In the genomic region with DNA sequence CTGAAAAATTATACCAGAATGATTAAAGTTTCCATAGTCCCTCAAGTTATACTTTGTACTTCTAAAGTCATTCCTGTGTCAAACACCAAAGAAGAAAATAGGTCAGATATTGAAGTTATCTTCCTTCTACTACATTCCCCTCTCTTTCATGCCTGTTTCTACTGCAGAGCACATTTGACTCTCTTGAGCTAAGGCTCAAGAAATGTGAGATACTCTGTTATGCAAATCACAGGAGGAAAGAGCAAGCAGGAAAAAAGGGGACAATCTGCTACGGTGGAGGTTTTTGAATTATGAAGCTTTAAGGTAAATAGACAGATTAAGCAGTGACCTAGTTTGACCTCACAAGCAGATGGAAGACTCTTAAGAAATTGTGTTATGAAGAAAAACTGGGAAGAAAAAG, we compare ENCODE assay signal across 15 cellular contexts.
DNase-seq lines count a peak whose midpoint lies in the region; ATAC-seq and TF ChIP-seq lines count a peak whose summit lies in the region.
"Had no signal": no experiment of that assay in that cellular context is flagged by ENCODE, and none has a peak within 500 bp of the region (broad histone marks: within the 10 kb centered on the region; RNA-seq: fewer than 3 reads in every experiment).

No MANE protein-coding gene starts in this region.

- no peak overlapping the region for H3K4me3 Mint-ChIP-seq in H9
- H3K4me3 Mint-ChIP-seq: CD14-positive monocyte; CD8-positive, alpha-beta T cell; IgD-negative memory B cell had no signal

- POLR2A ChIA-PET in IMR-90 (lab: Charles Lee; ENCODE audit: unreplicated experiment): no interaction called here

- in situ Hi-C loops in IMR-90 (cut with MboI; ENCODE audit: low sequenced_read_pairs): no loop called here

- no peaks in the 10 kb centered on the region for H3K27me3 Mint-ChIP-seq in H9 (ENCODE audit: low read depth)
- H3K27me3 Mint-ChIP-seq: IgD-negative memory B cell had no signal

- no peaks in the 10 kb centered on the region for H3K27me3 ChIP-seq in H9 (ENCODE audit: insufficient read depth, low read length)
- H3K27me3 ChIP-seq in IMR-90 (ENCODE audit: control insufficient read depth, insufficient read depth, low read length): no peaks in the 10 kb centered on the region
- H3K27me3 ChIP-seq in vagina: no peaks in the 10 kb centered on the region

- H3K4me3 ChIP-seq in IMR-90 (ENCODE audit: insufficient read depth, low read depth, low read length) (no peak overlapping the region), SK-N-MC (no peak overlapping the region), vagina (no peak overlapping the region)
- H3K4me3 ChIP-seq: A549 had no signal

- no peaks in the 10 kb centered on the region for H3K36me3 ChIP-seq in IMR-90 (ENCODE audit: control insufficient read depth, insufficient read depth, low read length)
- no peaks in the 10 kb centered on the region for H3K36me3 ChIP-seq in SK-N-MC (ENCODE audit: insufficient read depth, low read length)
- H3K36me3 ChIP-seq in vagina: no peaks in the 10 kb centered on the region

- no peak overlapping the region for H2AK9ac ChIP-seq in IMR-90 (replicated peaks; ENCODE audit: low read depth, low read length, poor library complexity)

- H3K9ac ChIP-seq in H9 (ENCODE audit: extremely low read depth, insufficient read length, low read length) (no peak overlapping the region), IMR-90 (ENCODE audit: low read depth, low read length) (no peak overlapping the region), SK-N-MC (ENCODE audit: insufficient read length) (peak overlapping the region; percentile 47)

- TF ChIP-seq CTCF in H9 (conservative IDR thresholded peaks at IDR 0.05) (no peak), IMR-90 (conservative IDR thresholded peaks at IDR 0.05; ENCODE audit: low read depth, low read length) (no peak), vagina (IDR thresholded peaks at IDR 0.05) (no peak)

- WGBS in H9 (ENCODE audit: extremely low coverage, insufficient read length, low lambda C conversion rate): no CpG with 5 or more reads among the region's 1 CpG
- WGBS in IMR-90 (ENCODE audit: extremely low coverage in 2 of 2, insufficient read length in 1 of 2), 2 experiments: 33% methylated on average over 1 of the region's 1 CpG; no CpG with 5 or more reads in 1 of the 2 experiments

- H3K18ac ChIP-seq in H9 (ENCODE audit: insufficient read length, low read depth, low read length): no peak overlapping the region
- H3K18ac ChIP-seq in IMR-90 (ENCODE audit: low read depth, low read length): no peak overlapping the region

- H3K4ac ChIP-seq in H9 (ENCODE audit: low read depth, low read length) (no peak overlapping the region), IMR-90 (ENCODE audit: low read depth, low read length) (no peak overlapping the region)

- no peak for ATAC-seq in IMR-90 (ENCODE audit: low read depth)
- no peak for ATAC-seq in HG03460 (IDR thresholded peaks at IDR 0.05; ENCODE audit: unreplicated experiment)
- no peak for ATAC-seq in left lobe of liver
- ATAC-seq: A549; CD8-positive, alpha-beta T cell had no signal

- H4K20me1 ChIP-seq in H9 (ENCODE audit: control insufficient read depth, insufficient read depth, insufficient read length): no peaks in the 10 kb centered on the region
- H4K20me1 ChIP-seq in IMR-90 (ENCODE audit: insufficient read depth, low read length): no peaks in the 10 kb centered on the region

- H2AK5ac ChIP-seq in H9 (ENCODE audit: insufficient read length, low read length): no peak overlapping the region
- no peak overlapping the region for H2AK5ac ChIP-seq in IMR-90 (ENCODE audit: low read depth, low read length)

- no peak for TF ChIP-seq POLR2A in IMR-90 (IDR thresholded peaks at IDR 0.05; ENCODE audit: low read depth, low read length)
- TF ChIP-seq POLR2A in vagina (IDR thresholded peaks at IDR 0.05): no peak

- BruUV-seq in IMR-90 (replicated peaks; lab: Mats Ljungman, UMichigan): no TSS peak

- intact Hi-C loops in IMR-90 (cut with micrococcal nuclease) (no loop called here), vagina (cut with DNase I) (no loop called here)

- H3K4me1 ChIP-seq in H9 (ENCODE audit: insufficient read depth, low read length) (peaks cover 3% of the 10 kb centered on the region; the same call in 1 of the 2 replicates), IMR-90 (ENCODE audit: control insufficient read depth, insufficient read depth, low read length) (peaks cover 6% of the 10 kb centered on the region; the same call in 1 of the 2 replicates), vagina (no peaks in the 10 kb centered on the region)
- H3K4me1 ChIP-seq: A549 had no signal

- TF ChIP-seq RAD21 in IMR-90 (IDR thresholded peaks at IDR 0.05; ENCODE audit: low read length): no peak

- dilution Hi-C loops in IMR-90 (cut with HindIII; ENCODE audit: low sequenced_read_pairs, unreplicated experiment): no loop called here

- H3K23me2 ChIP-seq in H9 (ENCODE audit: insufficient read length, low read depth, low read length, poor library complexity, severe bottlenecking): no peaks in the 10 kb centered on the region

- no peaks in the 10 kb centered on the region for H3K79me1 ChIP-seq in H9 (ENCODE audit: insufficient read depth, low read depth, low read length, poor library complexity, severe bottlenecking)
- H3K79me1 ChIP-seq in IMR-90 (ENCODE audit: low read depth in 1 of 2, low read length in 2 of 2): no peaks in the 10 kb centered on the region

- H3K14ac ChIP-seq in H9 (ENCODE audit: insufficient read depth, low read length): no peak overlapping the region
- no peak overlapping the region for H3K14ac ChIP-seq in IMR-90 (replicated peaks; ENCODE audit: low read depth, low read length)

- H3K4me1 Mint-ChIP-seq in H9: peaks cover 22 to 28% of the 10 kb centered on the region in 2 experiments
- H3K4me1 Mint-ChIP-seq: CD14-positive monocyte, IgD-negative memory B cell had no signal

- H3K56ac ChIP-seq in H9 (ENCODE audit: insufficient read length, low read depth, low read length) (no peak overlapping the region), IMR-90 (ENCODE audit: extremely low read depth, insufficient read depth, low read length) (no peak overlapping the region)

- no peak overlapping the region for H3K4me2 ChIP-seq in H9 (ENCODE audit: insufficient read depth, insufficient read length, low read length)
- H3K4me2 ChIP-seq in IMR-90 (ENCODE audit: low read depth, low read length): no peak overlapping the region
- H3K4me2 ChIP-seq: A549 had no signal

- H3K9me3 Mint-ChIP-seq in H9: no peaks in the 10 kb centered on the region
- H3K9me3 Mint-ChIP-seq: CD8-positive, alpha-beta T cell had no signal

- H3K9me1 ChIP-seq in IMR-90 (ENCODE audit: insufficient read depth, low read length): peaks cover 4% of the 10 kb centered on the region; the same call in 1 of the 2 replicates

- H4K8ac ChIP-seq in H9 (replicated peaks; ENCODE audit: insufficient read length, low read depth, low read length) (no peak overlapping the region), IMR-90 (ENCODE audit: low read depth in 2 of 2, low read length in 2 of 2) (no peak overlapping the region)

- DNase-seq in H9: no peak
- no peak for DNase-seq in IMR-90
- DNase-seq in SK-N-MC (ENCODE audit: low read depth, low spot score): no peak
- no peak for DNase-seq in vagina (ENCODE audit: extremely low spot score in 2 of 2)
- no peak for DNase-seq in left lobe of liver (ENCODE audit: low spot score)
- DNase-seq: CD8-positive, alpha-beta T cell; COR-L47; DMS53; GF-D8; GOT3; KG1 had no signal

- CTCF ChIA-PET in IMR-90 (lab: Yijun Ruan, JAX): no interaction called here

- H3K9me3 ChIP-seq in H9 (ENCODE audit: control insufficient read depth, low read depth, low read length): no peaks in the 10 kb centered on the region
- H3K9me3 ChIP-seq in IMR-90 (ENCODE audit: control insufficient read depth, insufficient read depth, low read length): no peaks in the 10 kb centered on the region
- H3K9me3 ChIP-seq in SK-N-MC (ENCODE audit: low read depth, low read length): no peaks in the 10 kb centered on the region
- H3K9me3 ChIP-seq in vagina: no peaks in the 10 kb centered on the region
- H3K9me3 ChIP-seq: A549 had no signal

- H2BK20ac ChIP-seq in H9 (ENCODE audit: low read depth, low read length, poor library complexity, severe bottlenecking): no peak overlapping the region
- H2BK20ac ChIP-seq in IMR-90 (ENCODE audit: low read depth, low read length): no peak overlapping the region

- H4K91ac ChIP-seq in H9 (ENCODE audit: insufficient read length, low read depth, low read length) (no peak overlapping the region), IMR-90 (ENCODE audit: insufficient read depth, low read depth, low read length) (peak overlapping the region; percentile 34; the same call in 1 of the 2 replicates)

- H2BK12ac ChIP-seq in H9 (ENCODE audit: insufficient read length, low read depth, low read length): no peak overlapping the region

- no peak overlapping the region for H3K27ac Mint-ChIP-seq in H9
- H3K27ac Mint-ChIP-seq: CD14-positive monocyte; CD8-positive, alpha-beta T cell; IgD-negative memory B cell had no signal

- H3K23ac ChIP-seq in H9 (ENCODE audit: insufficient read length, low read depth, low read length) (no peak overlapping the region), IMR-90 (ENCODE audit: low read depth, low read length) (no peak overlapping the region)

- H3K79me2 ChIP-seq in H9 (ENCODE audit: insufficient read depth, low read length): no peaks in the 10 kb centered on the region

- H2BK15ac ChIP-seq in H9 (ENCODE audit: low read depth, low read length): no peak overlapping the region
- H2BK15ac ChIP-seq in IMR-90 (ENCODE audit: low read depth, low read length): peak overlapping the region; percentile 70; the same call in 2 of the 3 replicates

- H4K5ac ChIP-seq in H9 (ENCODE audit: insufficient read length, low read depth, low read length) (no peak overlapping the region), IMR-90 (ENCODE audit: low read depth, low read length) (no peak overlapping the region)

- H2BK5ac ChIP-seq in H9 (ENCODE audit: insufficient read length, low read length) (no peak overlapping the region), IMR-90 (ENCODE audit: low read depth, low read length, poor library complexity, severe bottlenecking) (no peak overlapping the region)

- H3K27ac ChIP-seq in H9 (ENCODE audit: insufficient read length, low read depth, low read length): no peak overlapping the region
- no peak overlapping the region for H3K27ac ChIP-seq in IMR-90 (ENCODE audit: insufficient read depth, low read length)
- peak overlapping the region; percentile 100 for H3K27ac ChIP-seq in SK-N-MC
- no peak overlapping the region for H3K27ac ChIP-seq in vagina
- H3K27ac ChIP-seq: A549 had no signal

- H2AFZ ChIP-seq in H9 (ENCODE audit: low read length) (peak overlapping the region; percentile 90), IMR-90 (replicated peaks; ENCODE audit: low read length, poor library complexity) (no peak overlapping the region)

- no peak overlapping the region for H2BK120ac ChIP-seq in H9 (ENCODE audit: low read depth, low read length, poor library complexity, severe bottlenecking)
- H2BK120ac ChIP-seq in IMR-90 (ENCODE audit: low read depth, low read length): 0 out of 2 replicates have a peak overlapping the region, but pooled peaks have one; percentile 23

- no peak overlapping the region for H3T11ph ChIP-seq in H9 (ENCODE audit: low read length)

- H3K36me3 Mint-ChIP-seq in H9 (ENCODE audit: insufficient read depth in 1 of 3, low read depth in 3 of 3): no peaks in the 10 kb centered on the region
- H3K36me3 Mint-ChIP-seq: CD14-positive monocyte; CD8-positive, alpha-beta T cell had no signal

TF ChIP-seq in IMR-90, 13 proteins besides CTCF, POLR2A, EP300 and RAD21 (continues in another document):
- no peak for TF ChIP-seq MXI1 (IDR thresholded peaks at IDR 0.05; ENCODE audit: borderline replicate concordance, low read depth, low read length)
